8 cellular contexts compared by ENCODE assay signal in genomic region chr17:42997390-42997983, GRCh38. TPM values are rescaled to one million over a fixed set of nuclear protein-coding genes. Genes with fewer than 3 reads are reported as not detected.
DNase-seq lines count a peak whose midpoint lies in the region; TF ChIP-seq lines count a peak whose summit lies in the region.

No MANE protein-coding gene starts in this region.

- H3K27ac ChIP-seq in mammary epithelial cell (ENCODE audit: insufficient read depth, low read depth, low read length) = peak overlapping the region; percentile 85
- peak overlapping the region; percentile 61 for H3K27ac ChIP-seq in muscle layer of duodenum (ENCODE audit: low read length)

- H3K4me1 ChIP-seq in mammary epithelial cell (ENCODE audit: insufficient read depth, low read length) (peaks cover 20% of the 10 kb centered on the region), muscle layer of duodenum (ENCODE audit: control insufficient read depth in 1 of 2, insufficient read depth in 2 of 2, low read length in 2 of 2) (peaks cover 6 to 23% of the 10 kb centered on the region in 2 donors)

- intact Hi-C loops in mammary epithelial cell (cut with micrococcal nuclease) = no loop called here

- H3K36me3 ChIP-seq in BJ (ENCODE audit: control insufficient read depth, insufficient read depth, low read length) (peaks cover 5% of the 10 kb centered on the region), mammary epithelial cell (ENCODE audit: insufficient read depth, low read length) (peaks cover 19% of the 10 kb centered on the region), muscle layer of duodenum (ENCODE audit: control insufficient read depth in 1 of 2, insufficient read depth in 2 of 2, low read length in 2 of 2) (peaks cover 18 to 48% of the 10 kb centered on the region in 2 donors)

- H3K4me3 ChIP-seq in BJ (ENCODE audit: low read depth, low read length) (peak overlapping the region; percentile 9; the same call in 1 of the 2 replicates), mammary epithelial cell (replicated peaks in 1 of 3; ENCODE audit: insufficient read depth in 1 of 3, low read depth in 2 of 3, low read length in 3 of 3) (peak overlapping the region; percentile 10 to 32 (median 19)), muscle layer of duodenum (ENCODE audit: low read depth in 1 of 2, low read length in 2 of 2) (peak overlapping the region; percentile 87 to 96)
- H3K4me3 ChIP-seq in Jurkat, Clone E6-1 (ENCODE audit: low read length) = peak overlapping the region; percentile 50

- H4K20me1 ChIP-seq in mammary epithelial cell (ENCODE audit: insufficient read depth, low read length) = no peaks in the 10 kb centered on the region

- DNase-seq in BJ (ENCODE audit: low read depth) (no peak), mammary epithelial cell (no peak), NCI-H2171 treated with DMSO at 0.1 percent for 48 hours (lab: John Stamatoyannopoulos, UW) (no peak), mucosa of gallbladder (ENCODE audit: low spot score) (no peak), Ammon's horn (ENCODE audit: low spot score) (no peak), 8988T (no peak)
- no peak for DNase-seq in Jurkat, Clone E6-1 (ENCODE audit: low read depth, low spot score)

- TF ChIP-seq CTCF in BJ (IDR thresholded peaks at IDR 0.05; ENCODE audit: insufficient read depth, low read depth, low read length) (no peak), mammary epithelial cell (conservative IDR thresholded peaks at IDR 0.05 in 1 of 2, IDR thresholded peaks at IDR 0.05 in 1 of 2; ENCODE audit: extremely low read depth in 1 of 2, insufficient read depth in 1 of 2, low read depth in 1 of 2, low read length in 2 of 2) (no peak)

- dilution Hi-C loops in mammary epithelial cell (cut with HindIII; ENCODE audit: low sequenced_read_pairs) = loop anchor here (5.0 kb wide), 1 partner anchor 45 kb away; no protein-coding TSS in a partner anchor

- H3K27me3 ChIP-seq in BJ (ENCODE audit: control insufficient read depth, insufficient read depth, low read length) (no peaks in the 10 kb centered on the region), mammary epithelial cell (ENCODE audit: insufficient read depth, low read length) (no peaks in the 10 kb centered on the region), muscle layer of duodenum (ENCODE audit: low read depth, low read length) (no peaks in the 10 kb centered on the region)

- CTCF ChIA-PET in BJ (lab: Yijun Ruan, JAX) (interaction anchor here (0.5 to 2.2 kb wide), 19 partner anchors 9 to 675 kb away, joined by 3 to 16 read pairs (median 3); partner anchors contain the start of genes AOC2, IFI35 and PSME3), mammary epithelial cell (lab: Charles Lee; ENCODE audit: low non-redundant PET) (interaction anchor here (0.6 to 0.8 kb wide), 6 partner anchors 27 to 376 kb away, joined by 3 to 5 read pairs (median 4); partner anchors contain the start of genes BECN1 and TMEM106A)

- in situ Hi-C loops in mammary epithelial cell (cut with MboI; ENCODE audit: low sequenced_read_pairs in 2 of 2) = no loop called here

- peak overlapping the region; percentile 64 for H2AFZ ChIP-seq in mammary epithelial cell (ENCODE audit: low read depth, low read length)

- peak overlapping the region; percentile 82 for H3K4me2 ChIP-seq in mammary epithelial cell (ENCODE audit: insufficient read depth, low read depth, low read length)

- TSS peak; percentile 19 for BruUV-seq in mammary epithelial cell (replicated peaks; lab: Mats Ljungman, UMichigan)

- H3K9me3 ChIP-seq in mammary epithelial cell (replicated peaks; ENCODE audit: insufficient read depth, low read length) (no peaks in the 10 kb centered on the region), muscle layer of duodenum (ENCODE audit: control insufficient read depth in 1 of 2, low read length in 2 of 2) (no peaks in the 10 kb centered on the region)

- H3K9ac ChIP-seq in mammary epithelial cell (ENCODE audit: insufficient read depth, low read length) = peak overlapping the region; percentile 44

- WGBS in mammary epithelial cell (ENCODE audit: low coverage, missing lambda C conversion rate) = 37% methylated on average over 3 of the region's 5 CpGs

- H3K79me2 ChIP-seq in mammary epithelial cell (ENCODE audit: insufficient read depth, low read length) = peaks cover 43% of the 10 kb centered on the region

- POLR2A ChIA-PET in BJ (lab: Charles Lee) = interaction anchor here (0.5 to 1.1 kb wide), 8 partner anchors 9 to 364 kb away, joined by 3 to 14 read pairs (median 3); partner anchors contain the start of genes AOC3, IFI35, PTGES3L and RUNDC1

RNA-seq across cellular contexts. Expression of gene RPL27, which starts 0.7 kb away (rescaled TPM):
- polyA plus RNA-seq in BJ (2011; rRNA removed) (3,309 and 5,343 TPM in 2 replicates), mammary epithelial cell (3,340 TPM)
- 960 and 2,119 TPM in 2 replicates for polyA minus RNA-seq in BJ (2011; rRNA and poly(A)+ RNA removed)
- 2,256 TPM for polyA plus RNA-seq in Jurkat, Clone E6-1 (2012; ENCODE audit: insufficient read depth, insufficient read length)
- total RNA-seq in mammary epithelial cell (1,000 to 10,000 TPM in 1 of 2 donors, 100 to 1,000 TPM in 1; 634 to 1,021 TPM), mucosa of gallbladder (611 TPM)
- polyA minus RNA-seq in mammary epithelial cell = 1,201 TPM

RNA-seq across cellular contexts. Expression of gene IFI35, which starts 9.1 kb away (rescaled TPM):
- polyA plus RNA-seq in BJ (2011; rRNA removed) (27.7 and 42.5 TPM in 2 replicates), mammary epithelial cell (8.3 TPM)
- 16.1 and 22.4 TPM in 2 replicates for polyA minus RNA-seq in BJ (2011; rRNA and poly(A)+ RNA removed)
- not detected for polyA plus RNA-seq in Jurkat, Clone E6-1 (2012; ENCODE audit: insufficient read depth, insufficient read length)
- total RNA-seq in mammary epithelial cell (1 to 10 TPM; 6.7 to 7.3 TPM), mucosa of gallbladder (27.0 TPM)
- 12.2 TPM for polyA minus RNA-seq in mammary epithelial cell

RNA-seq across cellular contexts. Expression of gene RUNDC1, which starts 17.1 kb away (rescaled TPM):
- polyA plus RNA-seq in BJ (2011; rRNA removed) = 9.8 and 12.9 TPM in 2 replicates
- 7.1 and 8.9 TPM in 2 replicates for polyA minus RNA-seq in BJ (2011; rRNA and poly(A)+ RNA removed)
- polyA plus RNA-seq in Jurkat, Clone E6-1 (2012; ENCODE audit: insufficient read depth, insufficient read length) = 11.3 TPM
- total RNA-seq in mammary epithelial cell = 10 to 100 TPM; 14.5 to 16.2 TPM
- 12.6 TPM for polyA plus RNA-seq in mammary epithelial cell
- 12.5 TPM for polyA minus RNA-seq in mammary epithelial cell
- 26.0 TPM for total RNA-seq in mucosa of gallbladder

RNA-seq across cellular contexts. Expression of gene PTGES3L, which starts 17.6 kb away (rescaled TPM):
- polyA plus RNA-seq in BJ (2011; rRNA removed) (3.3 and 3.4 TPM in 2 replicates), mammary epithelial cell (0.40 TPM)
- polyA minus RNA-seq in BJ (2011; rRNA and poly(A)+ RNA removed) = 1.5 and 2.0 TPM in 2 replicates
- polyA plus RNA-seq in Jurkat, Clone E6-1 (2012; ENCODE audit: insufficient read depth, insufficient read length) = 6.6 TPM
- total RNA-seq in mammary epithelial cell (1 to 10 TPM; 1.6 to 2.3 TPM), mucosa of gallbladder (4.7 TPM)
- 3.2 TPM for polyA minus RNA-seq in mammary epithelial cell

RNA-seq across cellular contexts. Expression of gene VAT1, which starts 24.7 kb away (rescaled TPM):
- polyA plus RNA-seq in BJ (2011; rRNA removed) (170 and 245 TPM in 2 replicates), mammary epithelial cell (149 TPM)
- polyA minus RNA-seq in BJ (2011; rRNA and poly(A)+ RNA removed) = 157 and 258 TPM in 2 replicates
- 280 TPM for polyA plus RNA-seq in Jurkat, Clone E6-1 (2012; ENCODE audit: insufficient read depth, insufficient read length)
- total RNA-seq in mammary epithelial cell (100 to 1,000 TPM; 196 to 230 TPM), mucosa of gallbladder (122 TPM)
- 385 TPM for polyA minus RNA-seq in mammary epithelial cell

Comparison
In these comparisons a context has a peak if more than half of its experiments do, and no peak if none do; other contexts are left out.
1. H3K4me3 ChIP-seq: peak in every context shown above with its lines; median percentile 92 in muscle layer of duodenum; 50 in Jurkat, Clone E6-1; 19 in mammary epithelial cell; 9 in BJ.